ENCODE assay signal across 8 cellular contexts in the genomic region with DNA sequence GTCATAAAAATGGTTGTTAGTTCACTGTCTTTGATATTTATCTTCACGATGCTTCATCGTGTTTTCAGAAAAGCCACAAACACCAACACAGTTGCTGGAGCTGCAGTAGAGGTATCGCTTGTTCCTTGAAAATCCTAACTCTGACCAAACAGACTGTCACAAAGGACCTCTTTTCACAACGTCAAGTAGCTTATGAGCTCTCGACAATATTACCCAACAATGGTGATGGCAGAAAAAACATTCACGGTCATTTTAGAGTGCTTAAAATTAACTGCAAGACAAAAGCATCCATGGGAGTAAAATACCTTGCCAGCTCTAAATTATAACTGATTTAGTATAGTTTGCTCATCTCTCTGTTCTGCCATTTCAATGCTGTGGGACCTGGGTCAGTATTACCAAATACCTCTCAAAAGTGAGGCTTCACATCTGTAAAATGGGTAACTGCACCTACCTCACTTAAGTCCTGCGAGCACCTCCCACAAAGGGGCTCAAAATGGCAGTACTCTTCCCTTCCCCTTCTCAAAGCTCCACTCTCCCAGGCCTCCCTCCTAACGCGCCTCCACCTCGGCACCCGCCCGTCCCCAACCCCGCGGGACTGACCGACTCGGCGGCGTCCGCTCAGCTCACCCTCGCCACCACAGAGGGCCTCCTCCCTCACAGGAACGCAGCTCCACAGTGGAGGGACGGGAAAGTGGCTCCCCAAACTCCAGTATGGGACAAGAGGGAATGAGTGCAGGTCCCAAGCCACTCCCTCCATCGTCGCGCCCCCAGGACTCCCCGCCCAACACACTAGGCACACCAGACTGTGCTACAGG. TPM values are rescaled to one million over a fixed set of nuclear protein-coding genes. Genes with fewer than 3 reads are reported as not detected.
DNase-seq lines count a peak whose midpoint lies in the region; ATAC-seq and TF ChIP-seq lines count a peak whose summit lies in the region.

No MANE protein-coding gene starts in this region.

- whole genome bisulfite sequencing in esophagus muscularis mucosa: 2% methylated on average over 26 of the region's 26 CpGs

- POLR2A ChIA-PET in CD4-positive, alpha-beta T cell (lab: Charles Lee): interaction anchor here (0.6 to 2.6 kb wide), 19 partner anchors 9 to 772 kb away, joined by 3 to 29 read pairs (median 5); a partner anchor contains a TSS

- H3K27me3 Mint-ChIP-seq in CD4-positive, alpha-beta T cell: no peaks in the 10 kb centered on the region
- H3K27me3 Mint-ChIP-seq in naive B cell: no peaks in the 10 kb centered on the region

- CTCF ChIA-PET in CD4-positive, alpha-beta T cell (lab: Charles Lee): interaction anchor here (1.0 to 1.6 kb wide), 3 partner anchors 21 to 51 kb away, joined by 3 read pairs; no protein-coding TSS in a partner anchor

- H3K27ac Mint-ChIP-seq in CD4-positive, alpha-beta T cell: peak overlapping the region; percentile 95
- H3K27ac Mint-ChIP-seq in naive B cell: peak overlapping the region; percentile 70 to 99 (median 96)

- peak overlapping the region; percentile 95 for H3K4me3 Mint-ChIP-seq in CD4-positive, alpha-beta T cell
- peak overlapping the region; percentile 92 to 100 (median 98) for H3K4me3 Mint-ChIP-seq in naive B cell

- peaks cover 17% of the 10 kb centered on the region for H3K36me3 Mint-ChIP-seq in CD4-positive, alpha-beta T cell (ENCODE audit: low read depth)
- H3K36me3 Mint-ChIP-seq in naive B cell: peaks cover 4 to 7% of the 10 kb centered on the region in 2 donors

- ATAC-seq in CD4-positive, alpha-beta T cell (ENCODE audit: poor library complexity): peak; percentile 31
- ATAC-seq in GM19324 (IDR thresholded peaks at IDR 0.05; ENCODE audit: low FRiP score, unreplicated experiment) (peak; percentile 54), HG03378 (IDR thresholded peaks at IDR 0.05; ENCODE audit: unreplicated experiment) (peak; percentile 35), naive B cell (ENCODE audit: low read depth in 2 of 2) (peak; percentile 36 to 39)

- TF ChIP-seq POLR2A in esophagus muscularis mucosa (IDR thresholded peaks at IDR 0.05; ENCODE audit: low read depth): no peak

- peak overlapping the region; percentile 74 for H3K27ac ChIP-seq in CD4-positive, alpha-beta T cell (ENCODE audit: low read depth, low read length)
- H3K27ac ChIP-seq in esophagus muscularis mucosa (replicated peaks in 1 of 4): peak overlapping the region; percentile 70 to 83 (median 76)

- H3K27me3 ChIP-seq in CD4-positive, alpha-beta T cell (ENCODE audit: control insufficient read depth, insufficient read depth, low read length): no peaks in the 10 kb centered on the region
- H3K27me3 ChIP-seq in esophagus muscularis mucosa: peaks cover 0 to 22% (median 5%) of the 10 kb centered on the region in 4 donors

- TF ChIP-seq CTCF in CD4-positive, alpha-beta T cell (IDR thresholded peaks at IDR 0.05): no peak
- TF ChIP-seq CTCF in esophagus muscularis mucosa (IDR thresholded peaks at IDR 0.05): no peak

- H3K4me1 Mint-ChIP-seq in CD4-positive, alpha-beta T cell (ENCODE audit: low read depth): peaks cover 44% of the 10 kb centered on the region
- H3K4me1 Mint-ChIP-seq in naive B cell: peaks cover 27 to 42% (median 34%) of the 10 kb centered on the region in 3 donors

- intact Hi-C loops in CD4-positive, alpha-beta T cell (cut with DNase I, micrococcal nuclease): loop anchor here (2.0 to 5.0 kb wide), 3 partner anchors 48 to 118 kb away; a partner anchor contains a TSS
- intact Hi-C loops in esophagus muscularis mucosa (cut with DNase I): no loop called here

- peak in 2 of 10 experiments; percentile 17 to 26 for DNase-seq in CD4-positive, alpha-beta T cell
- DNase-seq in SW480 (ENCODE audit: low spot score) (peak; percentile 50), esophagus muscularis mucosa (ENCODE audit: extremely low spot score) (no peak), naive B cell (no peak), iPS-NIHi7 (ENCODE audit: extremely low spot score) (no peak), inferior parietal cortex (ENCODE audit: extremely low spot score) (no peak)

- H3K36me3 ChIP-seq in esophagus muscularis mucosa: no peaks in the 10 kb centered on the region

- H3K9me3 Mint-ChIP-seq in CD4-positive, alpha-beta T cell: no peaks in the 10 kb centered on the region
- no peaks in the 10 kb centered on the region for H3K9me3 Mint-ChIP-seq in naive B cell

- H3K4me3 ChIP-seq in esophagus muscularis mucosa: peak overlapping the region; percentile 58 to 69 (median 60)

- no peak for TF ChIP-seq EP300 in esophagus muscularis mucosa (IDR thresholded peaks at IDR 0.05)

- H3K4me1 ChIP-seq in esophagus muscularis mucosa: peaks cover 14 to 27% (median 21%) of the 10 kb centered on the region in 4 donors

- H3K9me3 ChIP-seq in CD4-positive, alpha-beta T cell (ENCODE audit: control insufficient read depth, low read length): no peaks in the 10 kb centered on the region
- H3K9me3 ChIP-seq in esophagus muscularis mucosa: peaks cover 0 to 11% (median 0%) of the 10 kb centered on the region in 4 donors

RNA-seq across cellular contexts. Expression of a gene that starts 0.5 kb away (rescaled TPM):
- 10 to 100 TPM; 16.2 to 16.4 TPM for total RNA-seq in CD4-positive, alpha-beta T cell
- 1 to 10 TPM; 1.3 to 3.8 (median 1.9) TPM for total RNA-seq in esophagus muscularis mucosa
- 10 to 100 TPM in 5 of 6 donors, 1 to 10 TPM in 1; 2.9 to 37.2 (median 27.4) TPM for polyA plus RNA-seq in naive B cell (ENCODE audit: low read depth in 6 of 6)

RNA-seq across cellular contexts. Expression of a gene that starts 49.6 kb away (rescaled TPM):
- total RNA-seq in CD4-positive, alpha-beta T cell: 10 to 100 TPM; 52.3 to 58.8 TPM
- 10 to 100 TPM; 14.7 to 19.8 (median 17.9) TPM for total RNA-seq in esophagus muscularis mucosa
- polyA plus RNA-seq in naive B cell (ENCODE audit: low read depth in 6 of 6): 10 to 100 TPM; 36.3 to 51.1 (median 46.1) TPM

RNA-seq across cellular contexts. Expression of a gene that starts 50.0 kb away (rescaled TPM):
- 10 to 100 TPM; 16.1 to 18.2 TPM for total RNA-seq in CD4-positive, alpha-beta T cell
- total RNA-seq in esophagus muscularis mucosa: 10 to 100 TPM in 1 of 4 donors, 1 to 10 TPM in 3; 5.5 to 11.9 (median 9.7) TPM
- polyA plus RNA-seq in naive B cell (ENCODE audit: low read depth in 6 of 6): 1 to 10 TPM; 4.0 to 8.4 (median 5.6) TPM
